In the genomic region with DNA sequence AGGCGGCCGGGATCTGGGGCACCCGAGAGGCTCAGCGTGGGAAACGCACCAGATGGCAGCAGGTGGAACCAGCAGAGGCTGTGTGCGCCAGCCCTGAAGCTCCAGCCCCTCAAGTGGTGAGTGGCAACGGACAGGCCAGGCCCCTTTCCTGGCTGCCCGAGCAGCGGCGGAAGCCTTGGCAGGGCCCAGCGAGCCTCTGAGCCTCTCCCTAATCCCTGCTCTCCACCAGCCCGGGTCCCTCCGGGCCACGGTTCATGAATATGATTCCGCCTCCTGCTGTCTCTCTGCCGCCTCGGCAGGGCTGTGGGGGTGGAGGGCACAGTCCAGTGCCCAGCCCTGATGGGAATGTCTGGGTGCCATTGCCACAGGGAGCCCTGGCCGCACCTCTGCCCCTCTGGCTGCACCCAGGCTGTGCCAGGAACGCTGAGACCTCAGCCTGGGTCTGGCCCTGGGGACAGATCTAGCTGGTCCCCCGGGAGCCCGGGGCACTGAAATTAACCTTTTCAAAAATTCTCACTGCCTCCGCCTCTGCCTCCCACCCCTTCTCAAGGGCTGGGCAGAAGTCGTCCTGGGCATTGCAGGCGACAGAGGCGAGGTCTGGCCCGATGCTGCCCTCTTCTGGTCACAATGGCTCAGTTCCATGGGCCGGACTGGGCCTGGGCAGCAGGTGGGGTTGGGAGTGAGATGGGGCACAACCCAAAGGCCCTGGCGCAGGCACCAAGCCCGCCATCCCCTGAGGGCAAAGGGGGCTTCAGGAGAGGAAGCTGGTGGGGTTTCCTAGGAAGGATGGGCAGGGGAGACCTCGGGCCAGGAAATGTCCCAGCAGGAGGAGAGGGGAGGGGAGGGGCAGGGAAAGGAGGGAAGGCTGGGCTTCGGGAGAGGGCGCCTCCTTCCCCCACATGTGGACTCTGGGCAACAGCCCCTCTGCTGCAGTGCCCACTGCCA, we compare ENCODE assay signal across 8 cellular contexts. TPM values are rescaled to one million over a fixed set of nuclear protein-coding genes. Genes with fewer than 3 reads are reported as not detected.
A peak's percentile ranks its signal among the peaks of the same experiment; 100 is the strongest.
DNase-seq lines count a peak whose midpoint lies in the region; TF ChIP-seq lines count a peak whose summit lies in the region.

No MANE protein-coding gene starts in this region.

- TF ChIP-seq CTCF in astrocyte of the spinal cord (IDR thresholded peaks at IDR 0.05; ENCODE audit: low read depth, low read length) = peak; percentile 87

- H3K4me3 ChIP-seq in astrocyte of the spinal cord (ENCODE audit: low read depth, low read length) = no peak overlapping the region
- H3K4me3 ChIP-seq in skeletal muscle cell (ENCODE audit: low read depth, low read length) = no peak overlapping the region

- in situ Hi-C loops in astrocyte of the spinal cord (cut with HindIII; ENCODE audit: low sequenced_read_pairs) = no loop called here

- peak; percentile 57 for DNase-seq in DMS 273 treated with DMSO at 0.1 percent for 48 hours (lab: John Stamatoyannopoulos, UW)
- DNase-seq in H4 (ENCODE audit: low spot score) = peak; percentile 71
- peak; percentile 56 for DNase-seq in NCI-H128 (lab: John Stamatoyannopoulos, UW; ENCODE audit: unreplicated experiment)
- peak; percentile 51 for DNase-seq in T1000 (lab: John Stamatoyannopoulos, UW)
- DNase-seq in astrocyte of the spinal cord (ENCODE audit: low read depth, low spot score) = peak; percentile 45
- peak; percentile 25 for DNase-seq in iPS DF 19.7 (ENCODE audit: low read depth, low spot score)
- DNase-seq in skeletal muscle cell (ENCODE audit: low read depth) = peak; percentile 9
- no peak for DNase-seq in amniotic stem cell (lab: John Stamatoyannopoulos, UW)

RNA-seq across cellular contexts. Expression of a gene that starts 20.3 kb away (rescaled TPM):
- total RNA-seq in H4 (2014; rRNA removed; shearing (Covaris generic)) = not detected in 2 replicates

RNA-seq across cellular contexts. Expression of a gene that starts 38.0 kb away (rescaled TPM):
- 9.2 and 10.3 TPM in 2 replicates for total RNA-seq in H4 (2014; rRNA removed; shearing (Covaris generic))

RNA-seq across cellular contexts. Expression of a gene that starts 43.8 kb away (rescaled TPM):
- 5.1 and 8.9 TPM in 2 replicates for total RNA-seq in H4 (2014; rRNA removed; shearing (Covaris generic))
